ENCODE assay signal across 9 cellular contexts in genomic region chr12:127381043-127381668, GRCh38.
DNase-seq lines count a peak whose midpoint lies in the region; FAIRE-seq and TF ChIP-seq lines count a peak whose summit lies in the region.
"Had no signal": no experiment of that assay in that cellular context is flagged by ENCODE, and none has a peak within 500 bp of the region (broad histone marks: within the 10 kb centered on the region; RNA-seq: fewer than 3 reads in every experiment).

No MANE protein-coding gene starts in this region.

- H3K27me3 ChIP-seq in HL-60 (ENCODE audit: insufficient read depth, poor library complexity, severe bottlenecking) (no peaks in the 10 kb centered on the region), brain microvascular endothelial cell (replicated peaks) (no peaks in the 10 kb centered on the region)

- H3K4me3 Mint-ChIP-seq in CD14-positive monocyte = no peak overlapping the region
- H3K4me3 Mint-ChIP-seq: IgD-negative memory B cell had no signal

- TF ChIP-seq CTCF in CD14-positive monocyte (IDR thresholded peaks at IDR 0.05) = peak; percentile 67
- peak; percentile 71 for TF ChIP-seq CTCF in HL-60 (IDR thresholded peaks at IDR 0.05; ENCODE audit: insufficient read depth, low read length)
- TF ChIP-seq CTCF in brain microvascular endothelial cell (IDR thresholded peaks at IDR 0.05; ENCODE audit: low read depth, low read length, missing control alignments) = peak; percentile 70

- no peak overlapping the region for H3K27ac Mint-ChIP-seq in CD14-positive monocyte
- H3K27ac Mint-ChIP-seq: IgD-negative memory B cell had no signal

- H3K27me3 Mint-ChIP-seq in CD14-positive monocyte (ENCODE audit: low read depth in 3 of 3) = peaks cover 5 to 8% (median 5%) of the 10 kb centered on the region in 3 donors
- H3K27me3 Mint-ChIP-seq: IgD-negative memory B cell had no signal

- H3K36me3 Mint-ChIP-seq in CD14-positive monocyte = no peaks in the 10 kb centered on the region
- H3K36me3 Mint-ChIP-seq: IgD-negative memory B cell had no signal

- DNase-seq in CD14-positive monocyte (ENCODE audit: low spot score) = no peak
- DNase-seq in GM19238 (ENCODE audit: insufficient read length, low spot score) = peak; percentile 39
- peak in 1 of 2 experiments; percentile 5 for DNase-seq in HL-60 (ENCODE audit: low read depth in 1 of 2, low spot score in 1 of 2)
- peak; percentile 76 to 90 for DNase-seq in SHP77 (lab: John Stamatoyannopoulos, UW)
- DNase-seq in brain microvascular endothelial cell = no peak
- DNase-seq in islet precursor cell = peak; percentile 92
- DNase-seq in stimulated activated CD4-positive, alpha-beta T cell treated with anti-CD3 and anti-CD28 coated beads, Interleukin-4, amount 100 ng/mL, for 48 hours (ENCODE audit: low read depth in 2 of 2) = peak; percentile 19 to 30
- no peak for DNase-seq in RCC 7860 (ENCODE audit: low spot score)

- H3K4me1 Mint-ChIP-seq in CD14-positive monocyte = no peaks in the 10 kb centered on the region
- H3K4me1 Mint-ChIP-seq: IgD-negative memory B cell had no signal

- H3K4me3 ChIP-seq in HL-60 (replicated peaks; ENCODE audit: insufficient read depth, low read length) (no peak overlapping the region), brain microvascular endothelial cell (ENCODE audit: low read depth, low read length) (peak overlapping the region; percentile 49)

- H3K27ac ChIP-seq in HL-60 (replicated peaks) (no peak overlapping the region), brain microvascular endothelial cell (no peak overlapping the region)

- intact Hi-C loops in CD14-positive monocyte (cut with micrococcal nuclease) = no loop called here

- FAIRE-seq in RCC 7860 (lab: Jason Lieb, UNC) = no peak

- no peaks in the 10 kb centered on the region for H3K36me3 ChIP-seq in brain microvascular endothelial cell (replicated peaks)

- H3K9me3 Mint-ChIP-seq in CD14-positive monocyte = peaks cover 0 to 1% (median 0%) of the 10 kb centered on the region in 7 donors

- in situ Hi-C loops in brain microvascular endothelial cell (cut with HindIII; ENCODE audit: low pct_ligation_motif_present, low sequenced_read_pairs) = no loop called here

Comparison
In these comparisons a context has a peak if more than half of its experiments do, and no peak if none do; other contexts are left out.
1. DNase-seq: peak in GM19238 (single experiment), SHP77 (2 of 2), islet precursor cell (single experiment) and stimulated activated CD4-positive, alpha-beta T cell treated with anti-CD3 and anti-CD28 coated beads, Interleukin-4, amount 100 ng/mL, for 48 hours (2 of 2); none in CD14-positive monocyte (single experiment), brain microvascular endothelial cell (single experiment) and RCC 7860 (single experiment).
2. Peak in every context shown above with its lines, with median percentiles within 50 percentile points of each other: CTCF ChIP-seq.